Comparison of ENCODE assay signal across 14 cellular contexts in genomic region chr11:109956124-109956793, GRCh38.
DNase-seq lines count a peak whose midpoint lies in the region; ATAC-seq and TF ChIP-seq lines count a peak whose summit lies in the region.
"Had no signal": no experiment of that assay in that cellular context is flagged by ENCODE, and none has a peak within 500 bp of the region (broad histone marks: within the 10 kb centered on the region; RNA-seq: fewer than 3 reads in every experiment).

No MANE protein-coding gene starts in this region.

- H3K36me3 Mint-ChIP-seq in activated naive CD4-positive, alpha-beta T cell treated with anti-CD3 and anti-CD28 coated beads, Interleukin-2, amount 10 ng/mL, durations not matched to agents 7 days and 5 days, result no peaks in the 10 kb centered on the region
- H3K36me3 Mint-ChIP-seq in activated naive CD4-positive, alpha-beta T cell treated with anti-CD3 and anti-CD28 coated beads for 36 hours (ENCODE audit: low read depth), result no peaks in the 10 kb centered on the region
- H3K36me3 Mint-ChIP-seq in T-cell, result no peaks in the 10 kb centered on the region
- H3K36me3 Mint-ChIP-seq: CD8-positive, alpha-beta memory T cell had no signal

- ATAC-seq in GM21786 (IDR thresholded peaks at IDR 0.05; ENCODE audit: unreplicated experiment), result peak; percentile 75
- ATAC-seq in HG03442 (IDR thresholded peaks at IDR 0.05; ENCODE audit: unreplicated experiment), result peak; percentile 77
- ATAC-seq in gastroesophageal sphincter, result no peak
- no peak for ATAC-seq in T-cell (replicated peaks in 1 of 4)
- no peak for ATAC-seq in right lobe of liver
- ATAC-seq: HCT116 had no signal

- H3K9me3 ChIP-seq in gastroesophageal sphincter (no peaks in the 10 kb centered on the region), right lobe of liver (no peaks in the 10 kb centered on the region)
- H3K9me3 ChIP-seq: suprapubic skin had no signal

- H3K27ac Mint-ChIP-seq in activated naive CD4-positive, alpha-beta T cell treated with anti-CD3 and anti-CD28 coated beads, Interleukin-2, amount 10 ng/mL, durations not matched to agents 7 days and 5 days, result peak overlapping the region; percentile 85
- no peak overlapping the region for H3K27ac Mint-ChIP-seq in activated naive CD4-positive, alpha-beta T cell treated with anti-CD3 and anti-CD28 coated beads for 36 hours
- H3K27ac Mint-ChIP-seq in T-cell, result no peak overlapping the region

- CTCF ChIA-PET in activated naive CD4-positive, alpha-beta T cell treated with anti-CD3 and anti-CD28 coated beads, Interleukin-2, amount 10 ng/mL, durations not matched to agents 7 days and 5 days (lab: Charles Lee), result no interaction called here
- CTCF ChIA-PET in activated naive CD4-positive, alpha-beta T cell treated with anti-CD3 and anti-CD28 coated beads for 36 hours (lab: Charles Lee), result interaction anchor here (1.0 kb wide), 1 partner anchor 11 kb away, joined by 4 read pairs; no protein-coding TSS in a partner anchor
- CTCF ChIA-PET in T-cell (lab: Charles Lee), result no interaction called here

- no peak for DNase-seq in activated naive CD4-positive, alpha-beta T cell treated with anti-CD3 and anti-CD28 coated beads, Interleukin-2, amount 10 ng/mL, durations not matched to agents 7 days and 5 days
- DNase-seq in activated naive CD4-positive, alpha-beta T cell treated with anti-CD3 and anti-CD28 coated beads for 36 hours, result no peak
- DNase-seq in T-cell (no peak), right lobe of liver (no peak), DMS114 treated with DMSO at 0.1 percent for 48 hours (lab: John Stamatoyannopoulos, UW; ENCODE audit: unreplicated experiment) (no peak)
- DNase-seq: amygdala; CD8-positive, alpha-beta memory T cell; NCI-H446; small intestine had no signal

- H3K4me1 Mint-ChIP-seq in activated naive CD4-positive, alpha-beta T cell treated with anti-CD3 and anti-CD28 coated beads, Interleukin-2, amount 10 ng/mL, durations not matched to agents 7 days and 5 days, result peaks cover 26% of the 10 kb centered on the region
- no peaks in the 10 kb centered on the region for H3K4me1 Mint-ChIP-seq in activated naive CD4-positive, alpha-beta T cell treated with anti-CD3 and anti-CD28 coated beads for 36 hours (ENCODE audit: low read depth)
- H3K4me1 Mint-ChIP-seq in T-cell, result no peaks in the 10 kb centered on the region

- WGBS in gastroesophageal sphincter (ENCODE audit: low coverage in 1 of 2), 2 donors, result 76 to 83% methylated on average over 3 of the region's 3 CpGs
- 49% methylated on average over 3 of the region's 3 CpGs for WGBS in right lobe of liver (ENCODE audit: insufficient coverage, low coverage, low lambda C conversion rate, missing lambda C conversion rate)

- TF ChIP-seq CTCF in gastroesophageal sphincter (IDR thresholded peaks at IDR 0.05), result no peak
- TF ChIP-seq CTCF in right lobe of liver (IDR thresholded peaks at IDR 0.05), result no peak

- intact Hi-C loops in activated naive CD4-positive, alpha-beta T cell treated with anti-CD3 and anti-CD28 coated beads for 36 hours (cut with micrococcal nuclease), result no loop called here
- intact Hi-C loops in right lobe of liver (cut with DNase I), result no loop called here

- H3K36me3 ChIP-seq in gastroesophageal sphincter (no peaks in the 10 kb centered on the region), right lobe of liver (no peaks in the 10 kb centered on the region)
- H3K36me3 ChIP-seq: suprapubic skin had no signal

- peaks cover 1% of the 10 kb centered on the region for H3K9me3 Mint-ChIP-seq in activated naive CD4-positive, alpha-beta T cell treated with anti-CD3 and anti-CD28 coated beads, Interleukin-2, amount 10 ng/mL, durations not matched to agents 7 days and 5 days
- no peaks in the 10 kb centered on the region for H3K9me3 Mint-ChIP-seq in activated naive CD4-positive, alpha-beta T cell treated with anti-CD3 and anti-CD28 coated beads for 36 hours
- H3K9me3 Mint-ChIP-seq in T-cell, result no peaks in the 10 kb centered on the region

- H3K4me3 ChIP-seq in gastroesophageal sphincter (no peak overlapping the region), right lobe of liver (no peak overlapping the region)
- H3K4me3 ChIP-seq: suprapubic skin had no signal

- TF ChIP-seq POLR2A in gastroesophageal sphincter (IDR thresholded peaks at IDR 0.05) (no peak), right lobe of liver (IDR thresholded peaks at IDR 0.05) (no peak)

- H3K27ac ChIP-seq in gastroesophageal sphincter, result no peak overlapping the region
- no peak overlapping the region for H3K27ac ChIP-seq in right lobe of liver
- H3K27ac ChIP-seq: suprapubic skin had no signal

- no peak for TF ChIP-seq EP300 in gastroesophageal sphincter (IDR thresholded peaks at IDR 0.05)

- no peak overlapping the region for H3K4me3 Mint-ChIP-seq in activated naive CD4-positive, alpha-beta T cell treated with anti-CD3 and anti-CD28 coated beads, Interleukin-2, amount 10 ng/mL, durations not matched to agents 7 days and 5 days
- H3K4me3 Mint-ChIP-seq in activated naive CD4-positive, alpha-beta T cell treated with anti-CD3 and anti-CD28 coated beads for 36 hours, result no peak overlapping the region
- H3K4me3 Mint-ChIP-seq in T-cell, result no peak overlapping the region
- H3K4me3 Mint-ChIP-seq: CD8-positive, alpha-beta memory T cell had no signal

- peaks cover 0 to 7% (median 0%) of the 10 kb centered on the region in 3 donors for H3K4me1 ChIP-seq in gastroesophageal sphincter
- no peaks in the 10 kb centered on the region for H3K4me1 ChIP-seq in right lobe of liver

- no peaks in the 10 kb centered on the region for H3K27me3 Mint-ChIP-seq in activated naive CD4-positive, alpha-beta T cell treated with anti-CD3 and anti-CD28 coated beads, Interleukin-2, amount 10 ng/mL, durations not matched to agents 7 days and 5 days
- H3K27me3 Mint-ChIP-seq in activated naive CD4-positive, alpha-beta T cell treated with anti-CD3 and anti-CD28 coated beads for 36 hours (ENCODE audit: low read depth), result peaks cover 9% of the 10 kb centered on the region
- peaks cover 4 to 14% of the 10 kb centered on the region in 2 donors for H3K27me3 Mint-ChIP-seq in T-cell

- POLR2A ChIA-PET in T-cell (lab: Charles Lee), result no interaction called here

- H3K27me3 ChIP-seq in gastroesophageal sphincter (no peaks in the 10 kb centered on the region), right lobe of liver (no peaks in the 10 kb centered on the region)
- H3K27me3 ChIP-seq: suprapubic skin had no signal

Comparison
In these comparisons a context has a peak if more than half of its experiments do, and no peak if none do; other contexts are left out.
1. ATAC-seq: peak in GM21786 (single experiment) and HG03442 (single experiment); none in gastroesophageal sphincter (single experiment), T-cell (0 of 4) and right lobe of liver (0 of 4).